2 cellular contexts compared by ENCODE assay signal in genomic region chr9:19432473-19432872, GRCh38.
A peak's percentile ranks its signal among the peaks of the same experiment; 100 is the strongest.
TF ChIP-seq lines count a peak whose summit lies in the region.

No MANE protein-coding gene starts in this region.

TF ChIP-seq in WTC11, 78 proteins besides CTCF, POLR2A, EP300 and RAD21:
- TF ChIP-seq IRF1 (CRISPR knock-in tag; IDR thresholded peaks at IDR 0.05) (no peak), HMGA2 (CRISPR knock-in tag; IDR thresholded peaks at IDR 0.05) (peak; percentile 91)

TF ChIP-seq in endothelial cell of umbilical vein, 7 proteins besides CTCF, POLR2A, EP300 and RAD21 (continued from another document):
- TF ChIP-seq EZH2 (IDR thresholded peaks at IDR 0.05; ENCODE audit: borderline replicate concordance, low read depth, low read length, severe bottlenecking) (no peak), JUN (IDR thresholded peaks at IDR 0.05; ENCODE audit: borderline replicate concordance, insufficient read depth, insufficient read length, low read depth) (no peak)
